8 cellular contexts compared by ENCODE assay signal in the genomic region with DNA sequence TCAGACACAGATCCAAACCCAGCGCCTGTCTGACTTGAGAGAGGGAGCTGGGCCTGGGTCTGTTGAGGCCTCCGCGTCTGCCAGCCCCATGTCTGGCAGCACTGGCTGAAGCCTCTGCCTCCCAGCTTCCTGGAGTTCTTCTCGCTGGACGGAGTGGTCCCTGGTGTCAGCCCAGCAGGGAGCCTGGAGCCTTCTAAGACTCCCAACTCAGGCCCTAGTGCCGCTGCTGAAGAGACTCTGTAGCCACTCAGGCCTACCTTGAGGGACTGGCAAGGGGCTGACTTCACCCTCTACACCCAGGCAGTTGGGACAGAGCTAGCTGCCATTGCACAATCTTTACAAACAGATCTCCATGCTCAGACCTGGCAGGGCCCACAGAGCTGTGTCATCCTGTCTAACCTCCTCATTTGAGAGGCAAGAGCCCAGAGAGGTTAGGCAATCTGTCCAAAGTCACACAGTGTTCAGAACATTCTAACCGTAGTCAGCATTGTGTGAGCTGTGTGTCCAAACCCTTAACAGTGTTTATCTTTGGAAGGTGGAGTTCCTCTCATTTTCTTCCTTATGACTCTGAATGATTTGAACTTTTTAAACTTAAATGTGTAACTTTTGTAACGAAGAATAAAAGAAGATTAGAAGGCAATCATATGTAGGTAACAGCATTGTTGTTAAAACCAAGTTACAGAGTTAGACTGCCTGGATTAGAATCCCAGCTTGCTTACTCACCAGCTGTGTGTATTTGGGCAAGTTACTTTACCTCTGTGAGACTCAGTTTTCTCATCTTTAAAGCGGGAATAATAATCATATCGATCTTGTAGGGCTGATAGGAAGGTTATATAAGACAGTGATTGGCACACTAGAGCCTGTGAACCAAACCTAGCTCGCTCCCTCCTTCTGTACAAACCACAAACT. TPM values are rescaled to one million over a fixed set of nuclear protein-coding genes. Genes with fewer than 3 reads are reported as not detected.
DNase-seq lines count a peak whose midpoint lies in the region; ATAC-seq, FAIRE-seq and TF ChIP-seq lines count a peak whose summit lies in the region.

No MANE protein-coding gene starts in this region.

- CTCF ChIA-PET in activated CD8-positive, alpha-beta T cell treated with anti-CD3 and anti-CD28 coated beads for 36 hours (lab: Charles Lee), result interaction anchor here (2.1 to 4.0 kb wide), 2 partner anchors 61 to 157 kb away, joined by 5 to 17 read pairs; no protein-coding TSS in a partner anchor
- CTCF ChIA-PET in activated CD8-positive, alpha-beta T cell treated with anti-CD3 and anti-CD28 coated beads, Interleukin-2, amount 10 ng/mL, durations not matched to agents 7 days and 5 days (lab: Charles Lee), result interaction anchor here (1.0 to 1.6 kb wide), 3 partner anchors 22 to 60 kb away, joined by 3 to 7 read pairs (median 3); no protein-coding TSS in a partner anchor
- CTCF ChIA-PET in HepG2 (lab: Yijun Ruan, JAX; ENCODE audit: low intra/inter-chr PET ratio, low total read pairs), result no interaction called here

- TF ChIP-seq EP300 in HepG2 (IDR thresholded peaks at IDR 0.05; ENCODE audit: low read depth in 2 of 2, low read length in 2 of 2) (peak; percentile 81 to 88; a peak in 3 of 4 replicates), HepG2 (CRISPR knock-in tag; IDR thresholded peaks at IDR 0.05; ENCODE audit: borderline replicate concordance) (peak; percentile 58; the same call in 1 of the 2 replicates), transverse colon (IDR thresholded peaks at IDR 0.05; ENCODE audit: low read depth) (peak; percentile 93)

- intact Hi-C loops in activated CD8-positive, alpha-beta T cell treated with anti-CD3 and anti-CD28 coated beads for 36 hours (cut with micrococcal nuclease), result no loop called here
- intact Hi-C loops in body of pancreas (cut with DNase I), result no loop called here
- intact Hi-C loops in HepG2 (cut with micrococcal nuclease; ENCODE audit: unreplicated experiment), result no loop called here
- intact Hi-C loops in transverse colon (cut with DNase I; ENCODE audit: low total_unique reads), result loop anchor here (10.0 kb wide), 1 partner anchor 59 kb away; a partner anchor contains a TSS

- POLR2A ChIA-PET in activated CD8-positive, alpha-beta T cell treated with anti-CD3 and anti-CD28 coated beads for 36 hours (lab: Charles Lee), result interaction anchor here (1.0 to 2.0 kb wide), 2 partner anchors 8 to 11 kb away, joined by 4 to 8 read pairs; no protein-coding TSS in a partner anchor
- POLR2A ChIA-PET in activated CD8-positive, alpha-beta T cell treated with anti-CD3 and anti-CD28 coated beads, Interleukin-2, amount 10 ng/mL, durations not matched to agents 7 days and 5 days (lab: Charles Lee), result interaction anchor here (0.7 kb wide), 1 partner anchor 64 kb away, joined by 3 read pairs; no protein-coding TSS in a partner anchor
- POLR2A ChIA-PET in HepG2 (lab: Yijun Ruan, JAX), result interaction anchor here (0.7 to 17.1 kb wide), 15 partner anchors 10 to 111 kb away, joined by 3 to 425 read pairs (median 12); a partner anchor contains a TSS

- peak; percentile 63 for FAIRE-seq in HepG2 (lab: Jason Lieb, UNC)

- H3K27me3 Mint-ChIP-seq in activated CD8-positive, alpha-beta T cell treated with anti-CD3 and anti-CD28 coated beads for 36 hours, result no peaks in the 10 kb centered on the region
- no peaks in the 10 kb centered on the region for H3K27me3 Mint-ChIP-seq in activated CD8-positive, alpha-beta T cell treated with anti-CD3 and anti-CD28 coated beads, Interleukin-2, amount 10 ng/mL, durations not matched to agents 7 days and 5 days (ENCODE audit: low read depth)

- H3K27ac ChIP-seq in body of pancreas, result peak overlapping the region; percentile 11 to 99 (median 98)
- peak overlapping the region; percentile 62 for H3K27ac ChIP-seq in HepG2 (ENCODE audit: extremely low read length, insufficient read depth, low read length)
- H3K27ac ChIP-seq in transverse colon, result peak overlapping the region; percentile 99 to 100 (median 100)

- no peak overlapping the region for H2AFZ ChIP-seq in HepG2 (ENCODE audit: low read length)

- H3K4me2 ChIP-seq in HepG2 (ENCODE audit: low read depth, low read length), result peak overlapping the region; percentile 99

- H3K4me3 ChIP-seq in body of pancreas, result no peak overlapping the region
- H3K4me3 ChIP-seq in HepG2 (replicated peaks in 1 of 3; ENCODE audit: insufficient read depth in 1 of 3, low read depth in 2 of 3, low read length in 3 of 3), result peak overlapping the region in 2 of 3 experiments; percentile 14 to 39; a peak in 2 of 6 replicates
- no peak overlapping the region for H3K4me3 ChIP-seq in transverse colon

- in situ Hi-C loops in HepG2 (cut with HindIII; ENCODE audit: extremely low pct_ligation_motif_present, low pct_unique_long_range_greater_than_20kb), result loop anchor here (10.0 kb wide), 1 partner anchor 79 kb away; no protein-coding TSS in a partner anchor
- in situ Hi-C loops in transverse colon (cut with MboI; ENCODE audit: low pct_ligation_motif_present in 1 of 4, low pct_unique_long_range_greater_than_20kb in 1 of 4, low sequenced_read_pairs in 3 of 4), result loop anchor here in 2 of 4 donors (10.0 kb wide), 2 partner anchors 59 to 79 kb away; a partner anchor contains a TSS

- H3K36me3 Mint-ChIP-seq in activated CD8-positive, alpha-beta T cell treated with anti-CD3 and anti-CD28 coated beads for 36 hours (ENCODE audit: low read depth), result no peaks in the 10 kb centered on the region
- H3K36me3 Mint-ChIP-seq in activated CD8-positive, alpha-beta T cell treated with anti-CD3 and anti-CD28 coated beads, Interleukin-2, amount 10 ng/mL, durations not matched to agents 7 days and 5 days (ENCODE audit: low read depth), result peaks cover 2% of the 10 kb centered on the region

- no peaks in the 10 kb centered on the region for H3K36me3 ChIP-seq in body of pancreas (replicated peaks in 1 of 2; ENCODE audit: insufficient read depth in 1 of 2, low read depth in 2 of 2)
- H3K36me3 ChIP-seq in HepG2 (replicated peaks in 1 of 2; ENCODE audit: control insufficient read depth in 1 of 2, insufficient read depth in 2 of 2, low read length in 2 of 2), result no peaks in the 10 kb centered on the region
- H3K36me3 ChIP-seq in transverse colon, result no peaks in the 10 kb centered on the region

- H3K9me3 Mint-ChIP-seq in activated CD8-positive, alpha-beta T cell treated with anti-CD3 and anti-CD28 coated beads for 36 hours, result no peaks in the 10 kb centered on the region
- no peaks in the 10 kb centered on the region for H3K9me3 Mint-ChIP-seq in activated CD8-positive, alpha-beta T cell treated with anti-CD3 and anti-CD28 coated beads, Interleukin-2, amount 10 ng/mL, durations not matched to agents 7 days and 5 days (ENCODE audit: insufficient read depth)

- peak overlapping the region; percentile 72 for H3K9ac ChIP-seq in HepG2 (ENCODE audit: insufficient read depth, low read depth, low read length)

- BruUV-seq in HepG2 (replicated peaks; lab: Mats Ljungman, UMichigan), result no TSS peak

- no peaks in the 10 kb centered on the region for H3K9me3 ChIP-seq in body of pancreas
- no peaks in the 10 kb centered on the region for H3K9me3 ChIP-seq in HepG2 (ENCODE audit: low read length)
- no peaks in the 10 kb centered on the region for H3K9me3 ChIP-seq in transverse colon

- H3K4me1 ChIP-seq in body of pancreas, result peaks cover 54% of the 10 kb centered on the region
- H3K4me1 ChIP-seq in HepG2 (ENCODE audit: insufficient read depth, low read length), result peaks cover 88% of the 10 kb centered on the region
- H3K4me1 ChIP-seq in transverse colon, result peaks cover 40 to 89% (median 75%) of the 10 kb centered on the region in 4 donors

- no peak for TF ChIP-seq CTCF in activated CD8-positive, alpha-beta T cell treated with anti-CD3 and anti-CD28 coated beads for 36 hours (IDR thresholded peaks at IDR 0.05)
- TF ChIP-seq CTCF in body of pancreas (IDR thresholded peaks at IDR 0.05) (no peak), HepG2 (CRISPR knock-in tag; IDR thresholded peaks at IDR 0.05) (no peak), transverse colon (IDR thresholded peaks at IDR 0.05) (no peak)

- ATAC-seq in activated CD8-positive, alpha-beta T cell treated with anti-CD3 and anti-CD28 coated beads for 36 hours, result no peak
- ATAC-seq in activated CD8-positive, alpha-beta T cell treated with anti-CD3 and anti-CD28 coated beads, Interleukin-2, amount 10 ng/mL, durations not matched to agents 7 days and 5 days, result no peak
- no peak for ATAC-seq in body of pancreas
- peak; percentile 47 for ATAC-seq in HepG2

- TF ChIP-seq POLR2A in body of pancreas (IDR thresholded peaks at IDR 0.05) (peak in 1 of 3 donors; percentile 30), HepG2 (IDR thresholded peaks at IDR 0.05; ENCODE audit: insufficient read depth in 1 of 2, low read depth in 2 of 2, low read length in 2 of 2) (peak in 1 of 2 experiments; percentile 81; a peak in 2 of 4 replicates), transverse colon (IDR thresholded peaks at IDR 0.05) (peak; percentile 49)

- peaks cover 53% of the 10 kb centered on the region for H3K4me1 Mint-ChIP-seq in activated CD8-positive, alpha-beta T cell treated with anti-CD3 and anti-CD28 coated beads for 36 hours (ENCODE audit: low read depth)
- peaks cover 51% of the 10 kb centered on the region for H3K4me1 Mint-ChIP-seq in activated CD8-positive, alpha-beta T cell treated with anti-CD3 and anti-CD28 coated beads, Interleukin-2, amount 10 ng/mL, durations not matched to agents 7 days and 5 days (ENCODE audit: low read depth)

- no peaks in the 10 kb centered on the region for H3K27me3 ChIP-seq in body of pancreas
- no peaks in the 10 kb centered on the region for H3K27me3 ChIP-seq in HepG2 (ENCODE audit: control insufficient read depth in 1 of 2, insufficient read depth in 2 of 2, low read length in 2 of 2)
- no peaks in the 10 kb centered on the region for H3K27me3 ChIP-seq in transverse colon

- 83 to 84% methylated on average over 6 to 11 of the region's 11 CpGs for WGBS in body of pancreas, 2 donors
- WGBS in HepG2 (ENCODE audit: low lambda C conversion rate), result 19% methylated on average over 10 of the region's 11 CpGs
- 55 to 62% methylated on average over 5 to 8 of the region's 11 CpGs for WGBS in transverse colon (ENCODE audit: low coverage in 1 of 2), 2 donors

- peaks cover 3% of the 10 kb centered on the region; the same call in 1 of the 2 replicates for H4K20me1 ChIP-seq in HepG2 (ENCODE audit: insufficient read depth, low read length)

- TF ChIP-seq RAD21 in HepG2 (CRISPR knock-in tag; IDR thresholded peaks at IDR 0.05), result no peak

- H3K79me2 ChIP-seq in HepG2 (ENCODE audit: insufficient read depth, low read length), result peaks cover 4% of the 10 kb centered on the region

- DNase-seq in activated CD8-positive, alpha-beta T cell treated with anti-CD3 and anti-CD28 coated beads for 36 hours, result peak; percentile 20
- DNase-seq in activated CD8-positive, alpha-beta T cell treated with anti-CD3 and anti-CD28 coated beads, Interleukin-2, amount 10 ng/mL, durations not matched to agents 7 days and 5 days, result no peak
- DNase-seq in body of pancreas (peak; percentile 54 to 89 (median 72)), HepG2 (ENCODE audit: low spot score) (peak; percentile 95), transverse colon (peak; percentile 84), NCI-H2227 treated with DMSO at 0.1 percent for 48 hours (lab: John Stamatoyannopoulos, UW) (no peak), HK-2 (ENCODE audit: unreplicated experiment) (no peak), NCI-H1048 (lab: John Stamatoyannopoulos, UW) (no peak)

- peak overlapping the region; percentile 43 for H3K27ac Mint-ChIP-seq in activated CD8-positive, alpha-beta T cell treated with anti-CD3 and anti-CD28 coated beads for 36 hours
- H3K27ac Mint-ChIP-seq in activated CD8-positive, alpha-beta T cell treated with anti-CD3 and anti-CD28 coated beads, Interleukin-2, amount 10 ng/mL, durations not matched to agents 7 days and 5 days, result no peak overlapping the region

- H3K4me3 Mint-ChIP-seq in activated CD8-positive, alpha-beta T cell treated with anti-CD3 and anti-CD28 coated beads for 36 hours, result no peak overlapping the region
- no peak overlapping the region for H3K4me3 Mint-ChIP-seq in activated CD8-positive, alpha-beta T cell treated with anti-CD3 and anti-CD28 coated beads, Interleukin-2, amount 10 ng/mL, durations not matched to agents 7 days and 5 days

RNA-seq across cellular contexts. Expression of a gene that starts 4.6 kb away (rescaled TPM):
- 10 to 100 TPM; 16.6 to 17.9 TPM for total RNA-seq in activated CD8-positive, alpha-beta T cell treated with anti-CD3 and anti-CD28 coated beads for 36 hours
- total RNA-seq in activated CD8-positive, alpha-beta T cell treated with anti-CD3 and anti-CD28 coated beads, Interleukin-2, amount 10 ng/mL, durations not matched to agents 7 days and 5 days, result 10 to 100 TPM; 55.6 to 56.6 TPM
- total RNA-seq in body of pancreas (100 to 1,000 TPM; 248 to 808 TPM), HepG2 (2016; rRNA removed; fragmentation: Illumina TruSeq; extraction: Trizol) (18.0 and 27.1 TPM in 2 replicates), transverse colon (100 to 1,000 TPM; 469 to 701 (median 567) TPM)
- 7.1 and 7.8 TPM in 2 replicates for total RNA-seq in HepG2 (2016; cell fraction: cytosol; rRNA removed; fragmentation: Illumina TruSeq; extraction: Trizol; ENCODE audit: low read depth)
- 15.8 and 29.9 TPM in 2 replicates for total RNA-seq in HepG2 (2016; cell fraction: insoluble cytoplasmic fraction; rRNA removed; fragmentation: Illumina TruSeq; extraction: Trizol)
- total RNA-seq in HepG2 (2016; cell fraction: membrane; rRNA removed; fragmentation: Illumina TruSeq; extraction: Trizol), result 14.2 and 16.6 TPM in 2 replicates
- total RNA-seq in HepG2 (2016; cell fraction: nucleus; rRNA removed; fragmentation: Illumina TruSeq; extraction: Trizol), result 53.7 and 56.5 TPM in 2 replicates
- polyA plus RNA-seq in HepG2 (2011; rRNA removed), result 55.5 and 79.2 TPM in 2 replicates
- 59.1 and 69.7 TPM in 2 replicates for polyA plus RNA-seq in HepG2 (2011; cell fraction: cytosol; rRNA removed)
- 85.1 and 113 TPM in 2 replicates for polyA plus RNA-seq in HepG2 (2011; cell fraction: nucleus; rRNA removed)
- polyA plus RNA-seq in HepG2 (2012), result 48.1 and 56.6 TPM in 2 replicates
- polyA plus RNA-seq in HepG2 (2016; cell fraction: cytosol; fragmentation: Illumina TruSeq; extraction: Trizol; ENCODE audit: low read depth), result 4.7 and 6.0 TPM in 2 replicates
- 17.2 and 23.0 TPM in 2 replicates for polyA plus RNA-seq in HepG2 (2016; cell fraction: insoluble cytoplasmic fraction; fragmentation: Illumina TruSeq; extraction: Trizol; ENCODE audit: low read depth)
- polyA plus RNA-seq in HepG2 (2016; cell fraction: membrane; fragmentation: Illumina TruSeq; extraction: Trizol; ENCODE audit: low read depth), result 9.3 and 9.4 TPM in 2 replicates
- 63.2 and 85.8 TPM in 2 replicates for polyA plus RNA-seq in HepG2 (2016; cell fraction: nucleus; fragmentation: Illumina TruSeq; extraction: Trizol; ENCODE audit: insufficient read depth, low read depth)
- 142 and 198 TPM in 2 replicates for polyA minus RNA-seq in HepG2 (2011; rRNA and poly(A)+ RNA removed; ENCODE audit: low replicate concordance)
- 72.5 and 80.5 TPM in 2 replicates for polyA minus RNA-seq in HepG2 (2011; cell fraction: cytosol; rRNA and poly(A)+ RNA removed)
- 95.3 and 131 TPM in 2 replicates for polyA minus RNA-seq in HepG2 (2011; cell fraction: nucleus; rRNA and poly(A)+ RNA removed)

RNA-seq across cellular contexts. Expression of a gene that starts 58.5 kb away (rescaled TPM):
- 10 to 100 TPM; 56.1 to 57.0 TPM for total RNA-seq in activated CD8-positive, alpha-beta T cell treated with anti-CD3 and anti-CD28 coated beads for 36 hours
- 10 to 100 TPM; 50.4 to 52.7 TPM for total RNA-seq in activated CD8-positive, alpha-beta T cell treated with anti-CD3 and anti-CD28 coated beads, Interleukin-2, amount 10 ng/mL, durations not matched to agents 7 days and 5 days
- total RNA-seq in body of pancreas (10 to 100 TPM; 46.5 to 93.1 TPM), HepG2 (2016; rRNA removed; fragmentation: Illumina TruSeq; extraction: Trizol) (56.6 and 78.5 TPM in 2 replicates), transverse colon (100 to 1,000 TPM; 125 to 252 (median 184) TPM)
- total RNA-seq in HepG2 (2016; cell fraction: cytosol; rRNA removed; fragmentation: Illumina TruSeq; extraction: Trizol; ENCODE audit: low read depth), result 56.7 and 59.9 TPM in 2 replicates
- 51.2 and 75.8 TPM in 2 replicates for total RNA-seq in HepG2 (2016; cell fraction: insoluble cytoplasmic fraction; rRNA removed; fragmentation: Illumina TruSeq; extraction: Trizol)
- 144 and 156 TPM in 2 replicates for total RNA-seq in HepG2 (2016; cell fraction: membrane; rRNA removed; fragmentation: Illumina TruSeq; extraction: Trizol)
- total RNA-seq in HepG2 (2016; cell fraction: nucleus; rRNA removed; fragmentation: Illumina TruSeq; extraction: Trizol), result 57.0 and 67.0 TPM in 2 replicates
- polyA plus RNA-seq in HepG2 (2011; rRNA removed), result 184 and 205 TPM in 2 replicates
- polyA plus RNA-seq in HepG2 (2011; cell fraction: cytosol; rRNA removed), result 216 and 224 TPM in 2 replicates
- 121 and 137 TPM in 2 replicates for polyA plus RNA-seq in HepG2 (2011; cell fraction: nucleus; rRNA removed)
- 145 and 175 TPM in 2 replicates for polyA plus RNA-seq in HepG2 (2012)
- 87.6 and 105 TPM in 2 replicates for polyA plus RNA-seq in HepG2 (2016; cell fraction: cytosol; fragmentation: Illumina TruSeq; extraction: Trizol; ENCODE audit: low read depth)
- 71.8 and 81.7 TPM in 2 replicates for polyA plus RNA-seq in HepG2 (2016; cell fraction: insoluble cytoplasmic fraction; fragmentation: Illumina TruSeq; extraction: Trizol; ENCODE audit: low read depth)
- polyA plus RNA-seq in HepG2 (2016; cell fraction: membrane; fragmentation: Illumina TruSeq; extraction: Trizol; ENCODE audit: low read depth), result 183 and 185 TPM in 2 replicates
- 94.6 and 95.4 TPM in 2 replicates for polyA plus RNA-seq in HepG2 (2016; cell fraction: nucleus; fragmentation: Illumina TruSeq; extraction: Trizol; ENCODE audit: insufficient read depth, low read depth)
- polyA minus RNA-seq in HepG2 (2011; rRNA and poly(A)+ RNA removed; ENCODE audit: low replicate concordance), result 179 and 302 TPM in 2 replicates
- 60.3 and 74.0 TPM in 2 replicates for polyA minus RNA-seq in HepG2 (2011; cell fraction: cytosol; rRNA and poly(A)+ RNA removed)
- polyA minus RNA-seq in HepG2 (2011; cell fraction: nucleus; rRNA and poly(A)+ RNA removed), result 85.1 and 89.6 TPM in 2 replicates

Comparison
In these comparisons a context has a peak if more than half of its experiments do, and no peak if none do; other contexts are left out.
1. DNase-seq: peak in activated CD8-positive, alpha-beta T cell treated with anti-CD3 and anti-CD28 coated beads for 36 hours (single experiment), body of pancreas (4 of 4), HepG2 (single experiment) and transverse colon (single experiment); none in activated CD8-positive, alpha-beta T cell treated with anti-CD3 and anti-CD28 coated beads, Interleukin-2, amount 10 ng/mL, durations not matched to agents 7 days and 5 days (single experiment), NCI-H2227 treated with DMSO at 0.1 percent for 48 hours (single experiment), HK-2 (single experiment) and NCI-H1048 (single experiment).
2. H3K4me3 ChIP-seq: peak in HepG2 (2 of 3); none in body of pancreas (0 of 2) and transverse colon (0 of 4).
3. RNA of a gene that starts 4.6 kb away (total RNA-seq): 248 to 808 TPM in body of pancreas and 469 to 701 TPM in transverse colon; 55.6 to 56.6 TPM in activated CD8-positive, alpha-beta T cell treated with anti-CD3 and anti-CD28 coated beads, Interleukin-2, amount 10 ng/mL, durations not matched to agents 7 days and 5 days, 7.1 to 56.5 TPM in HepG2 and 16.6 to 17.9 TPM in activated CD8-positive, alpha-beta T cell treated with anti-CD3 and anti-CD28 coated beads for 36 hours; every median in the first group is over 4 times any median in the second.
4. Peak in every context shown above with its lines, with median percentiles within 50 percentile points of each other: H3K27ac ChIP-seq.